Comparison of ENCODE assay signal across 1 cellular context in the genomic region with DNA sequence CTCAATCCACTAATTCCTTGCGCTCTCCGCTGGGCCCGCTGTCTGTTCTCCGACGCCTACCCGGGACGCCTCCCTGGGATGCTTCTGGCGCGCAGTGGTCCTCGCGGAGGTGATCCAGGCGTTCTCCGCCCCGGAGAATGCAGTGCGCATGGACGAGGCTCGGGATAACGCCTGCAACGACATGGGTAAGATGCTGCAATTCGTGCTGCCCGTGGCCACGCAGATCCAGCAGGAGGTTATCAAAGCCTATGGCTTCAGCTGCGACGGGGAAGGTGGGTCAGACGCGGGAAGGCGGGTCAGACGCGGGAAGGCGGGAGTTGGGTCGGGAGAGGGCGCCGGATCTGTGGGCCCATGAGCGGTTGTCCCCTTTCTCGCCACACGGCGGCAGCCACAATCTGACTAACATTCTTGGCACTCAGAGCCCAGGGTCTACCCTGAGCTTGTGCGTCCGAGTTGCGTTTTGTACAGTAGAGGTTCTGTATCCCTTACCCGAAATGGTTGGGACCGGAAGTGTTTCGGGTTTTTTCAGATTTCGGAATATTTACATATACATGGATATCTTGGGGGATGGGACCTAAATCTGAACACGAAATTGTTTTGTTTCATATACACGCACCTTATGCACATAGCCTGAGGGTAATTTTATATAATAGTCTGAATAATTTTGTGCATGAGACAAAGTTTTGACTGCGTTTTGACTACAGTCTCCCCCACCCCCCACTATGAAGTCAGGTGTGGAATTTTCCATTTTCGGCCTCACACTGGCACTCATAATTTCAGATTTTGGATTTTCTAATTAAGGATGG.
A peak's percentile ranks its signal among the peaks of the same experiment; 100 is the strongest.
TF ChIP-seq lines count a peak whose summit lies in the region.

No MANE protein-coding gene starts in this region.

TF ChIP-seq in HepG2, 621 proteins besides CTCF, POLR2A, EP300 and RAD21 (continued from another document and continues in another):
- TF ChIP-seq, protein P1, sequence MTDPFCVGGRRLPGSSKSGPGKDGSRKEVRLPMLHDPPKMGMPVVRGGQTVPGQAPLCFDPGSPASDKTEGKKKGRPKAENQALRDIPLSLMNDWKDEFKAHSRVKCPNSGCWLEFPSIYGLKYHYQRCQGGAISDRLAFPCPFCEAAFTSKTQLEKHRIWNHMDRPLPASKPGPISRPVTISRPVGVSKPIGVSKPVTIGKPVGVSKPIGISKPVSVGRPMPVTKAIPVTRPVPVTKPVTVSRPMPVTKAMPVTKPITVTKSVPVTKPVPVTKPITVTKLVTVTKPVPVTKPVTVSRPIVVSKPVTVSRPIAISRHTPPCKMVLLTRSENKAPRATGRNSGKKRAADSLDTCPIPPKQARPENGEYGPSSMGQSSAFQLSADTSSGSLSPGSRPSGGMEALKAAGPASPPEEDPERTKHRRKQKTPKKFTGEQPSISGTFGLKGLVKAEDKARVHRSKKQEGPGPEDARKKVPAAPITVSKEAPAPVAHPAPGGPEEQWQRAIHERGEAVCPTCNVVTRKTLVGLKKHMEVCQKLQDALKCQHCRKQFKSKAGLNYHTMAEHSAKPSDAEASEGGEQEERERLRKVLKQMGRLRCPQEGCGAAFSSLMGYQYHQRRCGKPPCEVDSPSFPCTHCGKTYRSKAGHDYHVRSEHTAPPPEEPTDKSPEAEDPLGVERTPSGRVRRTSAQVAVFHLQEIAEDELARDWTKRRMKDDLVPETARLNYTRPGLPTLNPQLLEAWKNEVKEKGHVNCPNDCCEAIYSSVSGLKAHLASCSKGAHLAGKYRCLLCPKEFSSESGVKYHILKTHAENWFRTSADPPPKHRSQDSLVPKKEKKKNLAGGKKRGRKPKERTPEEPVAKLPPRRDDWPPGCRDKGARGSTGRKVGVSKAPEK (CRISPR knock-in tag; IDR thresholded peaks at IDR 0.05; ENCODE audit: borderline replicate concordance) = 0 out of 2 replicates have a peak, but pooled peaks have one; percentile 63
- no peak for TF ChIP-seq ARNT (IDR thresholded peaks at IDR 0.05)
- TF ChIP-seq, protein P2, sequence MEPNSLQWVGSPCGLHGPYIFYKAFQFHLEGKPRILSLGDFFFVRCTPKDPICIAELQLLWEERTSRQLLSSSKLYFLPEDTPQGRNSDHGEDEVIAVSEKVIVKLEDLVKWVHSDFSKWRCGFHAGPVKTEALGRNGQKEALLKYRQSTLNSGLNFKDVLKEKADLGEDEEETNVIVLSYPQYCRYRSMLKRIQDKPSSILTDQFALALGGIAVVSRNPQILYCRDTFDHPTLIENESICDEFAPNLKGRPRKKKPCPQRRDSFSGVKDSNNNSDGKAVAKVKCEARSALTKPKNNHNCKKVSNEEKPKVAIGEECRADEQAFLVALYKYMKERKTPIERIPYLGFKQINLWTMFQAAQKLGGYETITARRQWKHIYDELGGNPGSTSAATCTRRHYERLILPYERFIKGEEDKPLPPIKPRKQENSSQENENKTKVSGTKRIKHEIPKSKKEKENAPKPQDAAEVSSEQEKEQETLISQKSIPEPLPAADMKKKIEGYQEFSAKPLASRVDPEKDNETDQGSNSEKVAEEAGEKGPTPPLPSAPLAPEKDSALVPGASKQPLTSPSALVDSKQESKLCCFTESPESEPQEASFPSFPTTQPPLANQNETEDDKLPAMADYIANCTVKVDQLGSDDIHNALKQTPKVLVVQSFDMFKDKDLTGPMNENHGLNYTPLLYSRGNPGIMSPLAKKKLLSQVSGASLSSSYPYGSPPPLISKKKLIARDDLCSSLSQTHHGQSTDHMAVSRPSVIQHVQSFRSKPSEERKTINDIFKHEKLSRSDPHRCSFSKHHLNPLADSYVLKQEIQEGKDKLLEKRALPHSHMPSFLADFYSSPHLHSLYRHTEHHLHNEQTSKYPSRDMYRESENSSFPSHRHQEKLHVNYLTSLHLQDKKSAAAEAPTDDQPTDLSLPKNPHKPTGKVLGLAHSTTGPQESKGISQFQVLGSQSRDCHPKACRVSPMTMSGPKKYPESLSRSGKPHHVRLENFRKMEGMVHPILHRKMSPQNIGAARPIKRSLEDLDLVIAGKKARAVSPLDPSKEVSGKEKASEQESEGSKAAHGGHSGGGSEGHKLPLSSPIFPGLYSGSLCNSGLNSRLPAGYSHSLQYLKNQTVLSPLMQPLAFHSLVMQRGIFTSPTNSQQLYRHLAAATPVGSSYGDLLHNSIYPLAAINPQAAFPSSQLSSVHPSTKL (CRISPR knock-in tag; IDR thresholded peaks at IDR 0.05) = peak; percentile 51; the same call in 1 of the 2 replicates
- TF ChIP-seq HES4 (CRISPR knock-in tag; IDR thresholded peaks at IDR 0.05; ENCODE audit: borderline replicate concordance) = peak; percentile 19; the same call in 1 of the 2 replicates
- TF ChIP-seq CBX1 (IDR thresholded peaks at IDR 0.05; ENCODE audit: low read depth) = no peak
- TF ChIP-seq ZNF12 (CRISPR knock-in tag; IDR thresholded peaks at IDR 0.05) = 0 out of 2 replicates have a peak, but pooled peaks have one; percentile 54
- peak; percentile 60; the same call in 1 of the 2 replicates for TF ChIP-seq SAFB2 (CRISPR knock-in tag; IDR thresholded peaks at IDR 0.05; ENCODE audit: borderline replicate concordance, low read depth)
- TF ChIP-seq MAZ (IDR thresholded peaks at IDR 0.05; ENCODE audit: borderline replicate concordance, low read depth, low read length) = no peak
- peak; percentile 81 for TF ChIP-seq MAZ (CRISPR knock-in tag; IDR thresholded peaks at IDR 0.05; ENCODE audit: low read depth)
- 0 out of 2 replicates have a peak, but pooled peaks have one; percentile 27 for TF ChIP-seq NFYB (CRISPR knock-in tag; IDR thresholded peaks at IDR 0.05)
- 0 out of 2 replicates have a peak, but pooled peaks have one; percentile 29 for TF ChIP-seq BCL6 (CRISPR knock-in tag; IDR thresholded peaks at IDR 0.05)
- TF ChIP-seq SP140L (CRISPR knock-in tag; IDR thresholded peaks at IDR 0.05; ENCODE audit: borderline replicate concordance) = no peak
- TF ChIP-seq ZNF749 (CRISPR knock-in tag; IDR thresholded peaks at IDR 0.05; ENCODE audit: borderline replicate concordance) = 0 out of 2 replicates have a peak, but pooled peaks have one; percentile 19
- TF ChIP-seq ZNF7 (CRISPR knock-in tag; IDR thresholded peaks at IDR 0.05) = no peak
- TF ChIP-seq, protein P3, sequence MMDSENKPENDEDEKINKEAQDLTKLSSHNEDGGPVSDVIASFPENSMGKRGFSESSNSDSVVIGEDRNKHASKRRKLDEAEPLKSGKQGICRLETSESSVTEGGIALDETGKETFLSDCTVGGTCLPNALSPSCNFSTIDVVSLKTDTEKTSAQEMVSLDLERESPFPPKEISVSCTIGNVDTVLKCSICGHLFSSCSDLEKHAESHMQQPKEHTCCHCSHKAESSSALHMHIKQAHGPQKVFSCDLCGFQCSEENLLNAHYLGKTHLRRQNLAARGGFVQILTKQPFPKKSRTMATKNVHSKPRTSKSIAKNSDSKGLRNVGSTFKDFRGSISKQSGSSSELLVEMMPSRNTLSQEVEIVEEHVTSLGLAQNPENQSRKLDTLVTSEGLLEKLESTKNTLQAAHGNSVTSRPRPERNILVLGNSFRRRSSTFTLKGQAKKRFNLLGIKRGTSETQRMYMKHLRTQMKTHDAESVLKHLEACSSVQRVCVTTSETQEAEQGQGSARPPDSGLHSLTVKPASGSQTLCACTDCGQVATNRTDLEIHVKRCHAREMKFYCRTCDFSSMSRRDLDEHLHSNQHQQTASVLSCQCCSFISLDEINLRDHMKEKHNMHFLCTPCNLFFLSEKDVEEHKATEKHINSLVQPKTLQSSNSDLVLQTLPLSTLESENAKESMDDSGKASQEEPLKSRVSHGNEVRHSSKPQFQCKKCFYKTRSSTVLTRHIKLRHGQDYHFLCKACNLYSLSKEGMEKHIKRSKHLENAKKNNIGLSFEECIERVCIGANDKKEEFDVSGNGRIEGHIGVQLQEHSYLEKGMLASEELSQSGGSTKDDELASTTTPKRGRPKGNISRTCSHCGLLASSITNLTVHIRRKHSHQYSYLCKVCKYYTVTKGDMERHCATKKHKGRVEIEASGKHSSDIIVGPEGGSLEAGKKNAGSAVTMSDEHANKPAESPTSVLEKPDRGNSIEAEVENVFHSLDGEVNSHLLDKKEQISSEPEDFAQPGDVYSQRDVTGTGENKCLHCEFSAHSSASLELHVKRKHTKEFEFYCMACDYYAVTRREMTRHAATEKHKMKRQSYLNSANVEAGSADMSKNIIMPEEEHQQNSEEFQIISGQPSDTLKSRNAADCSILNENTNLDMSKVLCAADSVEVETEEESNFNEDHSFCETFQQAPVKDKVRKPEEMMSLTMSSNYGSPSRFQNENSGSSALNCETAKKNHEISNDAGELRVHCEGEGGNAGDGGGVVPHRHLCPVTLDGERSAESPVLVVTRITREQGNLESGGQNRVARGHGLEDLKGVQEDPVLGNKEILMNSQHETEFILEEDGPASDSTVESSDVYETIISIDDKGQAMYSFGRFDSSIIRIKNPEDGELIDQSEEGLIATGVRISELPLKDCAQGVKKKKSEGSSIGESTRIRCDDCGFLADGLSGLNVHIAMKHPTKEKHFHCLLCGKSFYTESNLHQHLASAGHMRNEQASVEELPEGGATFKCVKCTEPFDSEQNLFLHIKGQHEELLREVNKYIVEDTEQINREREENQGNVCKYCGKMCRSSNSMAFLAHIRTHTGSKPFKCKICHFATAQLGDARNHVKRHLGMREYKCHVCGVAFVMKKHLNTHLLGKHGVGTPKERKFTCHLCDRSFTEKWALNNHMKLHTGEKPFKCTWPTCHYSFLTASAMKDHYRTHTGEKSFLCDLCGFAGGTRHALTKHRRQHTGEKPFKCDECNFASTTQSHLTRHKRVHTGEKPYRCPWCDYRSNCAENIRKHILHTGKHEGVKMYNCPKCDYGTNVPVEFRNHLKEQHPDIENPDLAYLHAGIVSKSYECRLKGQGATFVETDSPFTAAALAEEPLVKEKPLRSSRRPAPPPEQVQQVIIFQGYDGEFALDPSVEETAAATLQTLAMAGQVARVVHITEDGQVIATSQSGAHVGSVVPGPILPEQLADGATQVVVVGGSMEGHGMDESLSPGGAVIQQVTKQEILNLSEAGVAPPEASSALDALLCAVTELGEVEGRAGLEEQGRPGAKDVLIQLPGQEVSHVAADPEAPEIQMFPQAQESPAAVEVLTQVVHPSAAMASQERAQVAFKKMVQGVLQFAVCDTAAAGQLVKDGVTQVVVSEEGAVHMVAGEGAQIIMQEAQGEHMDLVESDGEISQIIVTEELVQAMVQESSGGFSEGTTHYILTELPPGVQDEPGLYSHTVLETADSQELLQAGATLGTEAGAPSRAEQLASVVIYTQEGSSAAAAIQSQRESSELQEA (CRISPR knock-in tag; IDR thresholded peaks at IDR 0.05; ENCODE audit: not compliant biosample characterization) = peak; percentile 88
- peak; percentile 14; the same call in 1 of the 2 replicates for TF ChIP-seq YEATS4 (CRISPR knock-in tag; IDR thresholded peaks at IDR 0.05; ENCODE audit: borderline replicate concordance)
- TF ChIP-seq, protein P4, sequence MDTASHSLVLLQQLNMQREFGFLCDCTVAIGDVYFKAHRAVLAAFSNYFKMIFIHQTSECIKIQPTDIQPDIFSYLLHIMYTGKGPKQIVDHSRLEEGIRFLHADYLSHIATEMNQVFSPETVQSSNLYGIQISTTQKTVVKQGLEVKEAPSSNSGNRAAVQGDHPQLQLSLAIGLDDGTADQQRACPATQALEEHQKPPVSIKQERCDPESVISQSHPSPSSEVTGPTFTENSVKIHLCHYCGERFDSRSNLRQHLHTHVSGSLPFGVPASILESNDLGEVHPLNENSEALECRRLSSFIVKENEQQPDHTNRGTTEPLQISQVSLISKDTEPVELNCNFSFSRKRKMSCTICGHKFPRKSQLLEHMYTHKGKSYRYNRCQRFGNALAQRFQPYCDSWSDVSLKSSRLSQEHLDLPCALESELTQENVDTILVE (CRISPR knock-in tag; IDR thresholded peaks at IDR 0.05) = 0 out of 2 replicates have a peak, but pooled peaks have one; percentile 56
- no peak for TF ChIP-seq ZMYM4 (CRISPR knock-in tag; IDR thresholded peaks at IDR 0.05)
- peak; percentile 75 for TF ChIP-seq RXRB (CRISPR knock-in tag; IDR thresholded peaks at IDR 0.05; ENCODE audit: borderline replicate concordance)
- peak; percentile 82 for TF ChIP-seq HOXA3 (CRISPR knock-in tag; IDR thresholded peaks at IDR 0.05)
- peak; percentile 57; the same call in 1 of the 2 replicates for TF ChIP-seq ZSCAN31 (CRISPR knock-in tag; IDR thresholded peaks at IDR 0.05; ENCODE audit: low read depth)
- TF ChIP-seq KLF16 (CRISPR knock-in tag; IDR thresholded peaks at IDR 0.05) = no peak; a peak in 1 of 4 replicates
- TF ChIP-seq, protein P5, sequence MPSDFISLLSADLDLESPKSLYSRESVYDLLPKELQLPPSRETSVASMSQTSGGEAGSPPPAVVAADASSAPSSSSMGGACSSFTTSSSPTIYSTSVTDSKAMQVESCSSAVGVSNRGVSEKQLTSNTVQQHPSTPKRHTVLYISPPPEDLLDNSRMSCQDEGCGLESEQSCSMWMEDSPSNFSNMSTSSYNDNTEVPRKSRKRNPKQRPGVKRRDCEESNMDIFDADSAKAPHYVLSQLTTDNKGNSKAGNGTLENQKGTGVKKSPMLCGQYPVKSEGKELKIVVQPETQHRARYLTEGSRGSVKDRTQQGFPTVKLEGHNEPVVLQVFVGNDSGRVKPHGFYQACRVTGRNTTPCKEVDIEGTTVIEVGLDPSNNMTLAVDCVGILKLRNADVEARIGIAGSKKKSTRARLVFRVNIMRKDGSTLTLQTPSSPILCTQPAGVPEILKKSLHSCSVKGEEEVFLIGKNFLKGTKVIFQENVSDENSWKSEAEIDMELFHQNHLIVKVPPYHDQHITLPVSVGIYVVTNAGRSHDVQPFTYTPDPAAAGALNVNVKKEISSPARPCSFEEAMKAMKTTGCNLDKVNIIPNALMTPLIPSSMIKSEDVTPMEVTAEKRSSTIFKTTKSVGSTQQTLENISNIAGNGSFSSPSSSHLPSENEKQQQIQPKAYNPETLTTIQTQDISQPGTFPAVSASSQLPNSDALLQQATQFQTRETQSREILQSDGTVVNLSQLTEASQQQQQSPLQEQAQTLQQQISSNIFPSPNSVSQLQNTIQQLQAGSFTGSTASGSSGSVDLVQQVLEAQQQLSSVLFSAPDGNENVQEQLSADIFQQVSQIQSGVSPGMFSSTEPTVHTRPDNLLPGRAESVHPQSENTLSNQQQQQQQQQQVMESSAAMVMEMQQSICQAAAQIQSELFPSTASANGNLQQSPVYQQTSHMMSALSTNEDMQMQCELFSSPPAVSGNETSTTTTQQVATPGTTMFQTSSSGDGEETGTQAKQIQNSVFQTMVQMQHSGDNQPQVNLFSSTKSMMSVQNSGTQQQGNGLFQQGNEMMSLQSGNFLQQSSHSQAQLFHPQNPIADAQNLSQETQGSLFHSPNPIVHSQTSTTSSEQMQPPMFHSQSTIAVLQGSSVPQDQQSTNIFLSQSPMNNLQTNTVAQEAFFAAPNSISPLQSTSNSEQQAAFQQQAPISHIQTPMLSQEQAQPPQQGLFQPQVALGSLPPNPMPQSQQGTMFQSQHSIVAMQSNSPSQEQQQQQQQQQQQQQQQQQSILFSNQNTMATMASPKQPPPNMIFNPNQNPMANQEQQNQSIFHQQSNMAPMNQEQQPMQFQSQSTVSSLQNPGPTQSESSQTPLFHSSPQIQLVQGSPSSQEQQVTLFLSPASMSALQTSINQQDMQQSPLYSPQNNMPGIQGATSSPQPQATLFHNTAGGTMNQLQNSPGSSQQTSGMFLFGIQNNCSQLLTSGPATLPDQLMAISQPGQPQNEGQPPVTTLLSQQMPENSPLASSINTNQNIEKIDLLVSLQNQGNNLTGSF (CRISPR knock-in tag; IDR thresholded peaks at IDR 0.05) = peak; percentile 31; the same call in 1 of the 2 replicates
- TF ChIP-seq, protein P6, sequence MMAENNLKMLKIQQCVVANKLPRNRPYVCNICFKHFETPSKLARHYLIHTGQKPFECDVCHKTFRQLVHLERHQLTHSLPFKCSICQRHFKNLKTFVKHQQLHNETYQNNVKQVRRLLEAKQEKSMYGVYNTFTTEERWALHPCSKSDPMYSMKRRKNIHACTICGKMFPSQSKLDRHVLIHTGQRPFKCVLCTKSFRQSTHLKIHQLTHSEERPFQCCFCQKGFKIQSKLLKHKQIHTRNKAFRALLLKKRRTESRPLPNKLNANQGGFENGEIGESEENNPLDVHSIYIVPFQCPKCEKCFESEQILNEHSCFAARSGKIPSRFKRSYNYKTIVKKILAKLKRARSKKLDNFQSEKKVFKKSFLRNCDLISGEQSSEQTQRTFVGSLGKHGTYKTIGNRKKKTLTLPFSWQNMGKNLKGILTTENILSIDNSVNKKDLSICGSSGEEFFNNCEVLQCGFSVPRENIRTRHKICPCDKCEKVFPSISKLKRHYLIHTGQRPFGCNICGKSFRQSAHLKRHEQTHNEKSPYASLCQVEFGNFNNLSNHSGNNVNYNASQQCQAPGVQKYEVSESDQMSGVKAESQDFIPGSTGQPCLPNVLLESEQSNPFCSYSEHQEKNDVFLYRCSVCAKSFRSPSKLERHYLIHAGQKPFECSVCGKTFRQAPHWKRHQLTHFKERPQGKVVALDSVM (CRISPR knock-in tag; IDR thresholded peaks at IDR 0.05) = no peak
